Comparison of ENCODE assay signal across 10 cellular contexts in the genomic region with DNA sequence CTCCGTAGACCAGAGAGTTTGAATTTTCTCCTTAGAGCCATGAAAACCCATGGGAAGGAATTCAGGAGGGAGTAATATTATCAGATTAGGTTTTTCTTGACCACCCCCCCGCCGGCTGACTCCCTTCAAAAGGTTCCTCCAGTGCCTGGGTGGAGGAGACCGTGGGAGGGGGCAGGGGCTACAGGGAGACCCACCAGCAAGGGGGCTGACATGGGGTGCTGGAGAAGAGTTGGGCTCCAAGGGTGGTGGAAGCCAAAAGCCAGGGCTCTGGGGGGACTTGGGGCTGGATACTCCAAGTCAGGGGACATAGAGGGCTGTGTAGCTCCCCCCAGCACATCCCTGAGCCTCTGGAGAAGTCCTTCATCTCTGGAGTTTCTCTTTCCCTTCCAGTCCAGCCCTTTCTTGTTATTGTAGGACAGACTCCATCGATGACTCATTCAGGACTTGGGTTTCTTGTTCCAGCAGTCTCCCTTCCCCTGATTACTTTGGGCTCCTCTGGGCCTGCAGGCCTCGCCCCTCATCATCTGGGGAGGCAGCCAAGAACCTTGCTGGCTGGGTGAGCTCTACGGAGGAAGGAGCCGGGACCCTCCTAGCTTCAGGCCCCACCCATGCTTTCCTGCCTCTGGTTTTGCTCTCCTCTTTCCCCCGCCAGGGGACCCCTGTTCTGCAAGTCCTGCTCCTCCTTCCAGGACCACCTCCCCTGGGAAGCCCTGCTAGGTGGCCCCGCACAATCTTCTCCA. TPM values are rescaled to one million over a fixed set of nuclear protein-coding genes. Genes with fewer than 3 reads are reported as not detected.
A peak's percentile ranks its signal among the peaks of the same experiment; 100 is the strongest.
DNase-seq lines count a peak whose midpoint lies in the region; ATAC-seq and TF ChIP-seq lines count a peak whose summit lies in the region.
"Had no signal": no experiment of that assay in that cellular context is flagged by ENCODE, and none has a peak within 500 bp of the region (broad histone marks: within the 10 kb centered on the region; RNA-seq: fewer than 3 reads in every experiment).

No MANE protein-coding gene starts in this region.

- TF ChIP-seq CTCF in AG04450 (IDR thresholded peaks at IDR 0.05; ENCODE audit: low read depth, low read length) (no peak), epithelial cell of esophagus (IDR thresholded peaks at IDR 0.05; ENCODE audit: insufficient read depth, low read depth, low read length, missing control alignments) (no peak)

- H3K27ac ChIP-seq in AG04450 (ENCODE audit: low read depth, low read length) = peak overlapping the region; percentile 77

- POLR2A ChIA-PET in AG04450 (lab: Yijun Ruan, JAX) = interaction anchor here (0.6 kb wide), 1 partner anchor 15 kb away, joined by 3 read pairs; no protein-coding TSS in a partner anchor

- no peaks in the 10 kb centered on the region for H3K27me3 ChIP-seq in AG04450 (ENCODE audit: control insufficient read depth, insufficient read depth, low read length)

- no peak for ATAC-seq in HG02970 (IDR thresholded peaks at IDR 0.05; ENCODE audit: low FRiP score, unreplicated experiment)

- no peaks in the 10 kb centered on the region for H3K9me3 ChIP-seq in AG04450 (ENCODE audit: control insufficient read depth, insufficient read depth, low read length)

- CTCF ChIA-PET in AG04450 (lab: Charles Lee) = interaction anchor here (0.6 to 1.2 kb wide), 5 partner anchors 16 to 707 kb away, joined by 3 to 4 read pairs (median 3); no protein-coding TSS in a partner anchor

- peak; percentile 92 for DNase-seq in AG04450 (ENCODE audit: low read depth, low spot score)
- DNase-seq in NCI-H460 (ENCODE audit: extremely low read depth, low read depth) = peak; percentile 21
- DNase-seq in epithelial cell of esophagus (ENCODE audit: low read depth) = peak; percentile 92
- peak; percentile 22 for DNase-seq in mucosa of gallbladder (ENCODE audit: low spot score)
- DNase-seq in NCI-H82 (lab: John Stamatoyannopoulos, UW) = no peak
- no peak for DNase-seq in cortex of kidney (lab: John Stamatoyannopoulos, UW)
- no peak for DNase-seq in hypothalamus (lab: John Stamatoyannopoulos, UW)
- DNase-seq: activated T-cell treated with anti-CD3 and anti-CD28 coated beads, Interleukin-2, amount 50 U/mL, for 1 hour; stimulated activated CD4-positive, alpha-beta T cell treated with anti-CD3 and anti-CD28 coated beads, Interleukin-1b, Interleukin-23, amount 100 ng/mL, for 48 hours had no signal

- H3K4me3 ChIP-seq in AG04450 (ENCODE audit: low read depth, low read length) = no peak overlapping the region
- no peak overlapping the region for H3K4me3 ChIP-seq in epithelial cell of esophagus (ENCODE audit: low read length)

RNA-seq across cellular contexts. Expression of gene KIAA1755, which starts 10.5 kb away (rescaled TPM):
- 2.9 and 3.5 TPM in 2 replicates for polyA plus RNA-seq in AG04450 (2011; rRNA removed)
- 2.7 and 4.6 TPM in 2 replicates for polyA minus RNA-seq in AG04450 (2011; rRNA and poly(A)+ RNA removed)
- total RNA-seq in NCI-H460 (2014; rRNA removed; shearing (Covaris generic)) = not detected in 2 replicates
- polyA plus RNA-seq in NCI-H460 (2014; cell fraction: nucleus; rRNA removed) = 0.33 TPM in 1 of 2 replicates, not detected in the other
- total RNA-seq in mucosa of gallbladder = 7.1 TPM

RNA-seq across cellular contexts. Expression of gene BPI, which starts 32.9 kb away (rescaled TPM):
- 0.04 and 0.12 TPM in 2 replicates for polyA plus RNA-seq in AG04450 (2011; rRNA removed)
- polyA minus RNA-seq in AG04450 (2011; rRNA and poly(A)+ RNA removed) = 0.32 TPM in 1 of 2 replicates, not detected in the other
- total RNA-seq in NCI-H460 (2014; rRNA removed; shearing (Covaris generic)) = not detected in 2 replicates
- not detected in 2 replicates for polyA plus RNA-seq in NCI-H460 (2014; cell fraction: nucleus; rRNA removed)
- total RNA-seq in mucosa of gallbladder = 0.72 TPM

Comparison
In these comparisons a context has a peak if more than half of its experiments do, and no peak if none do; other contexts are left out.
1. DNase-seq: peak in AG04450 (single experiment), NCI-H460 (single experiment), epithelial cell of esophagus (single experiment) and mucosa of gallbladder (single experiment); none in NCI-H82 (single experiment), cortex of kidney (single experiment) and hypothalamus (0 of 51).